Comparison of ENCODE assay signal across 1 cellular context in the genomic region with DNA sequence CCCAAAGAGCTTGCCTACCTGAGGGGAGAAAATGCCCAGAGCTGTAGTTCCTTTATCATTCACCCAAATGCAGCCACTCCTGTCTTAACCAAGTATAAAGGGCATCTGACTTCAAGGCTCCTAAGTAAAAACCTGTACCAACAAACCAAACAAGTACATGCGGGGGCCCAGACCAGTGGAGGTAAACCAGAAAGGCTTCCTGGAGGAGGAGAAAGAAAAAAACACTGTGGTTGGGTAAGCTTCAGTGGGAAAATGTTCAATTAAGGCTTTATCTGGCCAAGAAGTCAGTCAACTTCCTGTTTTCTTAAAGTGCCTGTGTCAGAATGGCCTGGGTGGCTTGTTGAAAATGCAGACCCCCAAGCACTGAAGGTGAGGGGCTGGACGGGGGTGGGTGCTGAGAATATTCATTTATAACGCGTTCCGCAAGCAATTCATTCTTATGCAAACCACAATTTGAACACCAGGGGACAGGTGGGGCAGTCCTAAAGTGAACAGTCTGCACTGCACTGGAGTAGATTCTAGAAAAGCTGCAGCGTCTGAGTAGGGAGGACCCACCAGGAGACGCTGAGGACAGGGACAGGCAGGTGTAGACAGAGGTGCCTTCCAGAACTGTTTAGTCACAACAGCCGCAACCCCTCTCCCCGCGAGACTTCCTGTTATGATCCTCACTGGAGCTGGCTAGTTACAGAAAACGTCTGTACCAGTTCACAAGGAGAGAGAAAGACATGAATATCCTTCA.
TF ChIP-seq lines count a peak whose summit lies in the region.

No MANE protein-coding gene starts in this region.

TF ChIP-seq in GM23338, 12 proteins besides CTCF, POLR2A, EP300 and RAD21 (continued from another document):
- TF ChIP-seq, protein P1, sequence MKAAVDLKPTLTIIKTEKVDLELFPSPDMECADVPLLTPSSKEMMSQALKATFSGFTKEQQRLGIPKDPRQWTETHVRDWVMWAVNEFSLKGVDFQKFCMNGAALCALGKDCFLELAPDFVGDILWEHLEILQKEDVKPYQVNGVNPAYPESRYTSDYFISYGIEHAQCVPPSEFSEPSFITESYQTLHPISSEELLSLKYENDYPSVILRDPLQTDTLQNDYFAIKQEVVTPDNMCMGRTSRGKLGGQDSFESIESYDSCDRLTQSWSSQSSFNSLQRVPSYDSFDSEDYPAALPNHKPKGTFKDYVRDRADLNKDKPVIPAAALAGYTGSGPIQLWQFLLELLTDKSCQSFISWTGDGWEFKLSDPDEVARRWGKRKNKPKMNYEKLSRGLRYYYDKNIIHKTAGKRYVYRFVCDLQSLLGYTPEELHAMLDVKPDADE (IDR thresholded peaks at IDR 0.05), result no peak
TF ChIP-seq in GM23338: peak in this region for 0.
